17 cellular contexts compared by ENCODE assay signal in the genomic region with DNA sequence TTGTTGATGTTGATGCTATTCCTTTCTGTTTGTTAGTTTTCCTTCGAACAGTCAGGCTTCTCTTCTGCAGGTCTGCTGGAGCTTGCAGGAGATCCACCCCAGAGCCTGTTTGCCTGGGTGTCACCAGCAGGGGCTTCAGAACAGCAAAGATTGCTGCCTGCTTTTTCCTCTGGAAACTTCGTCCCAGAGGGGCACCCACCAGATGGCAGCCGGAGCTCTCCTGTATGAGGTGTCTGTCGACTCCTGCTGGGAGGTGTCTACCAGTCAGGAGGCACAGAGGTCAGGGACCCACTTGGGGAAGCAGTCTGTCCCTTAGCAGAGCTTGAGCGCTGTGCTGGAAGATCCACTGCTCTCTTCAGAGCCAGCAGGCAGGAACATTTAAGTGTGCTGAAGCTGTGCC.
"Had no signal": no experiment of that assay in that cellular context is flagged by ENCODE, and none has a peak within 500 bp of the region (broad histone marks: within the 10 kb centered on the region; RNA-seq: fewer than 3 reads in every experiment).

No MANE protein-coding gene starts in this region.

- FAIRE-seq: endothelial cell of umbilical vein, urothelium cell line had no signal

- H3K4me3 Mint-ChIP-seq: activated naive CD4-positive, alpha-beta T cell treated with anti-CD3 and anti-CD28 coated beads, Interleukin-2, amount 10 ng/mL, durations not matched to agents 7 days and 5 days; naive thymus-derived CD4-positive, alpha-beta T cell; stimulated activated memory B cell treated with anti-CD40 and anti-IgM and Interleukin-4, amounts not matched to agents 10 μg/mL and 1 μg/mL and 100 μg/mL, for 72 hours; T-helper 2 cell treated with Interferon-gamma antibody and Interleukin-4, amounts not matched to agents 5 μg/mL and 100 μg/mL, for 36 hours had no signal

- H3K9me3 Mint-ChIP-seq: stimulated activated memory B cell treated with anti-CD40 and anti-IgM and Interleukin-4, amounts not matched to agents 10 μg/mL and 1 μg/mL and 100 μg/mL, for 72 hours had no signal

- H3K36me3 Mint-ChIP-seq: activated naive CD4-positive, alpha-beta T cell treated with anti-CD3 and anti-CD28 coated beads, Interleukin-2, amount 10 ng/mL, durations not matched to agents 7 days and 5 days; stimulated activated memory B cell treated with anti-CD40 and anti-IgM and Interleukin-4, amounts not matched to agents 10 μg/mL and 1 μg/mL and 100 μg/mL, for 72 hours had no signal

- H3K27ac Mint-ChIP-seq: activated naive CD4-positive, alpha-beta T cell treated with anti-CD3 and anti-CD28 coated beads, Interleukin-2, amount 10 ng/mL, durations not matched to agents 7 days and 5 days; naive thymus-derived CD4-positive, alpha-beta T cell; stimulated activated memory B cell treated with anti-CD40 and anti-IgM and Interleukin-4, amounts not matched to agents 10 μg/mL and 1 μg/mL and 100 μg/mL, for 72 hours; T-helper 2 cell treated with Interferon-gamma antibody and Interleukin-4, amounts not matched to agents 5 μg/mL and 100 μg/mL, for 36 hours had no signal

- H3K27me3 Mint-ChIP-seq: activated naive CD4-positive, alpha-beta T cell treated with anti-CD3 and anti-CD28 coated beads, Interleukin-2, amount 10 ng/mL, durations not matched to agents 7 days and 5 days; naive thymus-derived CD4-positive, alpha-beta T cell; stimulated activated memory B cell treated with anti-CD40 and anti-IgM and Interleukin-4, amounts not matched to agents 10 μg/mL and 1 μg/mL and 100 μg/mL, for 72 hours had no signal

- ATAC-seq: activated CD4-positive, CD25-positive, alpha-beta regulatory T cell treated with anti-CD3 and anti-CD28 coated beads, Interleukin-2, amount 50 U/mL, for 24 hours; left colon; naive thymus-derived CD4-positive, alpha-beta T cell; stimulated activated memory B cell treated with anti-CD40 and anti-IgM and Interleukin-4, amounts not matched to agents 10 μg/mL and 1 μg/mL and 100 μg/mL, for 72 hours had no signal

- H3K4me1 Mint-ChIP-seq: activated naive CD4-positive, alpha-beta T cell treated with anti-CD3 and anti-CD28 coated beads, Interleukin-2, amount 10 ng/mL, durations not matched to agents 7 days and 5 days; naive thymus-derived CD4-positive, alpha-beta T cell; stimulated activated memory B cell treated with anti-CD40 and anti-IgM and Interleukin-4, amounts not matched to agents 10 μg/mL and 1 μg/mL and 100 μg/mL, for 72 hours had no signal

- DNase-seq: activated CD4-positive, alpha-beta T cell treated with anti-CD3 and anti-CD28 coated beads, Interleukin-2, amount 50 U/mL, for 1 hour; activated naive CD4-positive, alpha-beta T cell treated with anti-CD3 and anti-CD28 coated beads, Interleukin-2, amount 10 ng/mL, durations not matched to agents 7 days and 5 days; adrenal gland; central memory CD4-positive, alpha-beta T cell; cortex of kidney; effector CD4-positive, alpha-beta T cell; esophagus squamous epithelium; left colon; naive thymus-derived CD4-positive, alpha-beta T cell; retina; stimulated activated CD4-positive, alpha-beta T cell treated with anti-CD3 and anti-CD28 coated beads, Interleukin-2, amount 100 ng/mL, for 48 hours; tibial artery had no signal
